ENCODE assay signal across 8 cellular contexts in the genomic region with DNA sequence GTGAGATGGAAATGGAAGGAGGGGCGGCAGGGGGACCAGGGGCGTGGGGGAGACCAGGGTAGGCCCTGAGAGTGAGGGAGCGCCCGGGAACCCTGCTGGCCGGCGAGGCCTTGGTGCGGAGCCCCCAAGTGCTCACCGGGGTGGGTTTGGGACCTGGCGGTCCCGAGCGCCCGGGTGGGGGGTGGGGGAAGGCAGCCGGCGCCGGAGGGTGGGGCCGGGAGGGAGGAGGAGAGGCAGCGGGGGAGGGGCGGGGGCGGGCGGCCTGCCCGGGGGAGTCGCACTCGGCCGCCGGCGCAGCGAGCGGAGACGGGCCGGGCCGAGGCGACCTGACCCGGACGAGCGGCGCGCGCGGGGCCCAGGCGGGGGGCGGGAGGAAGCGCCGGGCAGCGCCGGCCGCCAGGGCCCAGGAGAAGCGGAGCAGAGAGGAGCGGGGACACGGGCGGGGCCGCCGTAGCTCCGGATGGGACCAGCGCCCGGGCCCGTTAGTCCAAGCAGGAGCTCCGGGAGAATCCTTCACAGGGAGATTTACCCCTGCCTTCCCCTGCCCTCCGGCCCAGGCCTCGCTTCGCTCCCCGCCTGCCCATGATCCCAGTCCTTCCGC. TPM values are rescaled to one million over a fixed set of nuclear protein-coding genes. Genes with fewer than 3 reads are reported as not detected.
DNase-seq lines count a peak whose midpoint lies in the region; ATAC-seq and TF ChIP-seq lines count a peak whose summit lies in the region.

A gene (plus strand): TSS at position 271 of the 601 bp plus-strand sequence. CDS start 818 bp downstream, outside the sequence.

- peak within 1 kb of the TSS; percentile 97 for H3K4me2 ChIP-seq in skeletal muscle satellite cell (ENCODE audit: low read length)

- H3K27me3 ChIP-seq in H7 (ENCODE audit: control insufficient read depth, insufficient read depth, low read length) = no peaks in the 10 kb centered on the region; the same call in 1 of the 2 replicates
- H3K27me3 ChIP-seq in brain microvascular endothelial cell (replicated peaks) = no peaks in the 10 kb centered on the region
- peaks cover 8% of the 10 kb centered on the region; the same call in 1 of the 2 replicates for H3K27me3 ChIP-seq in iPS-20b (ENCODE audit: insufficient read depth, low read length)
- H3K27me3 ChIP-seq in skeletal muscle satellite cell (ENCODE audit: control insufficient read depth, insufficient read depth, low read length) = peaks cover 5% of the 10 kb centered on the region
- no peaks in the 10 kb centered on the region for H3K27me3 ChIP-seq in effector memory CD4-positive, alpha-beta T cell (replicated peaks; ENCODE audit: control insufficient read depth, insufficient read depth, low read length, poor library complexity, severe bottlenecking)

- H3K9ac ChIP-seq in iPS-20b (ENCODE audit: low read depth, low read length) = peak within 1 kb of the TSS; percentile 64; the same call in 1 of the 2 replicates
- peak within 1 kb of the TSS; percentile 93 for H3K9ac ChIP-seq in skeletal muscle satellite cell (ENCODE audit: low read depth, low read length)

- H3K36me3 ChIP-seq in H7 (replicated peaks; ENCODE audit: control insufficient read depth, insufficient read depth, low read length) (no peaks in the 10 kb centered on the region), brain microvascular endothelial cell (replicated peaks) (no peaks in the 10 kb centered on the region), iPS-20b (ENCODE audit: insufficient read depth, low read depth, low read length) (no peaks in the 10 kb centered on the region), skeletal muscle satellite cell (ENCODE audit: insufficient read depth, low read length) (no peaks in the 10 kb centered on the region)
- peaks cover 7% of the 10 kb centered on the region for H3K36me3 ChIP-seq in effector memory CD4-positive, alpha-beta T cell (ENCODE audit: control insufficient read depth, insufficient read depth, low read length)

- TF ChIP-seq CTCF in brain microvascular endothelial cell (IDR thresholded peaks at IDR 0.05; ENCODE audit: low read depth, low read length, missing control alignments) = no peak

- H3K4me3 ChIP-seq in H7 (ENCODE audit: insufficient read depth, low read depth, low read length) = peak within 1 kb of the TSS; percentile 70
- peak within 1 kb of the TSS; percentile 62 for H3K4me3 ChIP-seq in brain microvascular endothelial cell (ENCODE audit: low read depth, low read length)
- H3K4me3 ChIP-seq in iPS-20b (ENCODE audit: low read length) = peak within 1 kb of the TSS; percentile 66
- peak within 1 kb of the TSS; percentile 75 for H3K4me3 ChIP-seq in skeletal muscle satellite cell (ENCODE audit: low read length)
- no peak within 1 kb of the TSS for H3K4me3 ChIP-seq in effector memory CD4-positive, alpha-beta T cell (ENCODE audit: insufficient read depth, low read depth, low read length, poor library complexity, severe bottlenecking)

- H3K27ac ChIP-seq in brain microvascular endothelial cell (no peak within 1 kb of the TSS), iPS-20b (ENCODE audit: low read length) (no peak within 1 kb of the TSS)
- no peak within 1 kb of the TSS for H3K27ac ChIP-seq in effector memory CD4-positive, alpha-beta T cell (ENCODE audit: insufficient read depth, low read length, poor library complexity, severe bottlenecking)

- H3K4me1 ChIP-seq in iPS-20b (ENCODE audit: insufficient read depth, low read length) (peaks cover 12% of the 10 kb centered on the region; the same call in 1 of the 2 replicates), skeletal muscle satellite cell (ENCODE audit: control insufficient read depth, insufficient read depth, low read length) (peaks cover 47% of the 10 kb centered on the region)
- H3K4me1 ChIP-seq in effector memory CD4-positive, alpha-beta T cell (ENCODE audit: control insufficient read depth, insufficient read depth, low read length, poor library complexity, severe bottlenecking) = no peaks in the 10 kb centered on the region

- H3K9me3 ChIP-seq in iPS-20b (ENCODE audit: insufficient read depth, low read depth, low read length) (no peaks in the 10 kb centered on the region), skeletal muscle satellite cell (replicated peaks; ENCODE audit: low read length) (no peaks in the 10 kb centered on the region)
- H3K9me3 ChIP-seq in effector memory CD4-positive, alpha-beta T cell (ENCODE audit: control insufficient read depth, low read length) = no peaks in the 10 kb centered on the region

- no peak for ATAC-seq in GM19328 (IDR thresholded peaks at IDR 0.05; ENCODE audit: unreplicated experiment)

- DNase-seq in H7 = peak; percentile 91
- DNase-seq in brain microvascular endothelial cell = no peak
- DNase-seq in RKO (ENCODE audit: low spot score) = no peak
- no peak for DNase-seq in NCI-H1436 treated with DMSO at 0.1 percent for 48 hours (lab: John Stamatoyannopoulos, UW)
- DNase-seq in effector memory CD4-positive, alpha-beta T cell = no peak

- in situ Hi-C loops in brain microvascular endothelial cell (cut with HindIII; ENCODE audit: low pct_ligation_motif_present, low sequenced_read_pairs) = no loop called here

RNA-seq across cellular contexts. Expression of the gene that starts here (rescaled TPM):
- total RNA-seq in H7 (2014; rRNA removed; shearing (Covaris generic)) = 6.4 and 7.5 TPM in 2 replicates
- 8.1 and 12.7 TPM in 2 replicates for total RNA-seq in skeletal muscle satellite cell (2012; rRNA removed)
